24 cellular contexts compared by ENCODE assay signal in the genomic region with DNA sequence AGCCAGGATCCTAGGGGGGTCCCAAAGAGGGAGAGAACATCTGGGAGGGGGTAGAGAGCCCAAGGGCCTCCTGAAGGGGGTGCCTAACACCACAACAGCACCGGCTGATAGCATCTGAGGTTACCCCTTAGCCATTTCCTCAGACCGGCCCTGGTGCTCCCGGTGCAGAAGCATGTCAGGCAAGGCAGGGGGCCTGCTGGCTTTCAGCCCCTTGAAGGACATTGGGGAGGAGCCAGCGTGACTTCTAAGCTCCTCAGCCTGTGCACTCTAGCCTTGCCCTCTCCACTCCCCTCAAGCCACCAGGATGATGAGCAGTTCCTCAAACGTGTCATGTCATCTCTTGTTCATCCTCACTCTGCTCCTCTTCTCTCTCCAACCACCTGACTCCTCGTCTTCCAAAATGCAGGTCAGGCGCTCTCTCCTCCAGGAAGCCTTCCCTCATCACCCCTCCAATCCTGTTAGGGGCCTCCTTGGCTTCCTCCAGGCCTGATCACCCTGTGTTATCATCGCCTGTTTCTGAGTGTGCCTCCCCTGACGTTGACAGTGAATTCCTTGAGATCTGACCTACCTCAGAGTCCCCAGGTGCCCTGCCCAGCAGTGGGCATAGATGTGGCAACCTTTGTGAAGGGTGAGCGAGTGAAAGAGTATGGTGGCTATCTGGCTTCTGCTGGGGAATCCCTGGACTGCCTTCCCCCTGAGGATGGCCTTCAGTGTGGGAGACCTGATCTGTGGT. TPM values are rescaled to one million over a fixed set of nuclear protein-coding genes. Genes with fewer than 3 reads are reported as not detected.
A peak's percentile ranks its signal among the peaks of the same experiment; 100 is the strongest.
DNase-seq lines count a peak whose midpoint lies in the region; ATAC-seq and TF ChIP-seq lines count a peak whose summit lies in the region.
"Had no signal": no experiment of that assay in that cellular context is flagged by ENCODE, and none has a peak within 500 bp of the region (broad histone marks: within the 10 kb centered on the region; RNA-seq: fewer than 3 reads in every experiment).

No MANE protein-coding gene starts in this region.

- H3K36me3 ChIP-seq in OCI-LY3 (replicated peaks; ENCODE audit: low read depth, low read length) (no peaks in the 10 kb centered on the region), lower lobe of right lung (no peaks in the 10 kb centered on the region)
- H3K36me3 ChIP-seq: BLaER1, uterus had no signal

- CTCF ChIA-PET in activated CD8-positive, alpha-beta memory T cell treated with anti-CD3 and anti-CD28 coated beads, Interleukin-2, amount 10 ng/mL, durations not matched to agents 7 days and 5 days (lab: Charles Lee): interaction anchor here (1.6 to 2.5 kb wide), 2 partner anchors 12 to 65 kb away, joined by 3 to 7 read pairs; no protein-coding TSS in a partner anchor
- CTCF ChIA-PET in activated CD4-positive, alpha-beta T cell treated with anti-CD3 and anti-CD28 coated beads, Interleukin-2, amount 10 ng/mL, durations not matched to agents 7 days and 5 days (lab: Charles Lee): interaction anchor here (1.0 kb wide), 1 partner anchor 10 kb away, joined by 3 read pairs; no protein-coding TSS in a partner anchor

- POLR2A ChIA-PET in activated CD4-positive, alpha-beta T cell treated with anti-CD3 and anti-CD28 coated beads, Interleukin-2, amount 10 ng/mL, durations not matched to agents 7 days and 5 days (lab: Charles Lee): no interaction called here

- peaks cover 13% of the 10 kb centered on the region for H3K4me1 Mint-ChIP-seq in activated CD8-positive, alpha-beta memory T cell treated with anti-CD3 and anti-CD28 coated beads, Interleukin-2, amount 10 ng/mL, durations not matched to agents 7 days and 5 days
- H3K4me1 Mint-ChIP-seq in type B pancreatic cell (ENCODE audit: unreplicated experiment): peaks cover 36% of the 10 kb centered on the region
- H3K4me1 Mint-ChIP-seq in activated CD4-positive, alpha-beta T cell treated with anti-CD3 and anti-CD28 coated beads, Interleukin-2, amount 10 ng/mL, durations not matched to agents 7 days and 5 days: peaks cover 3% of the 10 kb centered on the region

- H3K27me3 ChIP-seq in OCI-LY3 (ENCODE audit: low read depth, low read length) (no peaks in the 10 kb centered on the region), lower lobe of right lung (ENCODE audit: low read depth) (no peaks in the 10 kb centered on the region)
- H3K27me3 ChIP-seq: uterus had no signal

- no peak overlapping the region for H3K4me2 ChIP-seq in OCI-LY3 (ENCODE audit: low read length)
- H3K4me2 ChIP-seq: A549, BLaER1, hepatocyte had no signal

- H3K79me2 ChIP-seq in OCI-LY3 (ENCODE audit: low read length): no peaks in the 10 kb centered on the region
- H3K79me2 ChIP-seq: hepatocyte, parathyroid adenoma had no signal

- H3K27ac ChIP-seq in OCI-LY3 (ENCODE audit: low read length) (no peak overlapping the region), lower lobe of right lung (no peak overlapping the region)
- H3K27ac ChIP-seq: A549, BLaER1, hepatocyte, parathyroid adenoma, uterus had no signal

- H4K20me1 ChIP-seq in OCI-LY3 (ENCODE audit: insufficient read depth, low read length): no peaks in the 10 kb centered on the region
- H4K20me1 ChIP-seq: BLaER1 had no signal

- H3K36me3 Mint-ChIP-seq in activated CD8-positive, alpha-beta memory T cell treated with anti-CD3 and anti-CD28 coated beads, Interleukin-2, amount 10 ng/mL, durations not matched to agents 7 days and 5 days: no peaks in the 10 kb centered on the region
- H3K36me3 Mint-ChIP-seq in type B pancreatic cell: peaks cover 3% of the 10 kb centered on the region
- H3K36me3 Mint-ChIP-seq in activated CD4-positive, alpha-beta T cell treated with anti-CD3 and anti-CD28 coated beads, Interleukin-2, amount 10 ng/mL, durations not matched to agents 7 days and 5 days (ENCODE audit: low read depth): no peaks in the 10 kb centered on the region
- H3K36me3 Mint-ChIP-seq: activated naive CD4-positive, alpha-beta T cell treated with anti-CD3 and anti-CD28 coated beads, Interleukin-2, amount 50 U/mL, for 72 hours; naive B cell had no signal

- no peak overlapping the region for H3K4me3 Mint-ChIP-seq in activated CD8-positive, alpha-beta memory T cell treated with anti-CD3 and anti-CD28 coated beads, Interleukin-2, amount 10 ng/mL, durations not matched to agents 7 days and 5 days
- H3K4me3 Mint-ChIP-seq in type B pancreatic cell: no peak overlapping the region
- no peak overlapping the region for H3K4me3 Mint-ChIP-seq in activated CD4-positive, alpha-beta T cell treated with anti-CD3 and anti-CD28 coated beads, Interleukin-2, amount 10 ng/mL, durations not matched to agents 7 days and 5 days
- H3K4me3 Mint-ChIP-seq: naive B cell had no signal

- no peak overlapping the region for H3K27ac Mint-ChIP-seq in activated CD8-positive, alpha-beta memory T cell treated with anti-CD3 and anti-CD28 coated beads, Interleukin-2, amount 10 ng/mL, durations not matched to agents 7 days and 5 days
- peak overlapping the region; percentile 79 for H3K27ac Mint-ChIP-seq in type B pancreatic cell
- no peak overlapping the region for H3K27ac Mint-ChIP-seq in activated CD4-positive, alpha-beta T cell treated with anti-CD3 and anti-CD28 coated beads, Interleukin-2, amount 10 ng/mL, durations not matched to agents 7 days and 5 days

- H2AFZ ChIP-seq in OCI-LY3 (ENCODE audit: low read depth, low read length): peak overlapping the region; percentile 9; the same call in 1 of the 2 replicates
- H2AFZ ChIP-seq: hepatocyte, parathyroid adenoma had no signal

- H3K4me1 ChIP-seq in OCI-LY3 (ENCODE audit: low read length) (no peaks in the 10 kb centered on the region), lower lobe of right lung (peaks cover 18% of the 10 kb centered on the region)
- H3K4me1 ChIP-seq: uterus had no signal

- peak; percentile 22 for ATAC-seq in activated CD8-positive, alpha-beta memory T cell treated with anti-CD3 and anti-CD28 coated beads, Interleukin-2, amount 10 ng/mL, durations not matched to agents 7 days and 5 days
- ATAC-seq in lower lobe of right lung (no peak), GM21447 (IDR thresholded peaks at IDR 0.05; ENCODE audit: unreplicated experiment) (no peak)
- ATAC-seq: A549; activated naive CD4-positive, alpha-beta T cell treated with anti-CD3 and anti-CD28 coated beads, Interleukin-2, amount 50 U/mL, for 72 hours had no signal

- H3K27me3 Mint-ChIP-seq in activated CD8-positive, alpha-beta memory T cell treated with anti-CD3 and anti-CD28 coated beads, Interleukin-2, amount 10 ng/mL, durations not matched to agents 7 days and 5 days: peaks cover 24% of the 10 kb centered on the region
- H3K27me3 Mint-ChIP-seq in type B pancreatic cell: peaks cover 28% of the 10 kb centered on the region
- peaks cover 32% of the 10 kb centered on the region for H3K27me3 Mint-ChIP-seq in activated CD4-positive, alpha-beta T cell treated with anti-CD3 and anti-CD28 coated beads, Interleukin-2, amount 10 ng/mL, durations not matched to agents 7 days and 5 days

- no peaks in the 10 kb centered on the region for H3K9me3 Mint-ChIP-seq in activated CD8-positive, alpha-beta memory T cell treated with anti-CD3 and anti-CD28 coated beads, Interleukin-2, amount 10 ng/mL, durations not matched to agents 7 days and 5 days (ENCODE audit: low read depth)
- no peaks in the 10 kb centered on the region for H3K9me3 Mint-ChIP-seq in type B pancreatic cell
- H3K9me3 Mint-ChIP-seq in activated CD4-positive, alpha-beta T cell treated with anti-CD3 and anti-CD28 coated beads, Interleukin-2, amount 10 ng/mL, durations not matched to agents 7 days and 5 days: no peaks in the 10 kb centered on the region
- H3K9me3 Mint-ChIP-seq: activated naive CD4-positive, alpha-beta T cell treated with anti-CD3 and anti-CD28 coated beads, Interleukin-2, amount 50 U/mL, for 72 hours; naive B cell had no signal

- intact Hi-C loops in lower lobe of right lung (cut with DNase I): no loop called here

- no peak overlapping the region for H3K9ac ChIP-seq in OCI-LY3 (ENCODE audit: low read length)
- H3K9ac ChIP-seq: BLaER1, parathyroid adenoma had no signal

- H3K9me3 ChIP-seq in OCI-LY3 (ENCODE audit: insufficient read depth, low read length): no peaks in the 10 kb centered on the region
- no peaks in the 10 kb centered on the region for H3K9me3 ChIP-seq in lower lobe of right lung
- H3K9me3 ChIP-seq: A549, BLaER1, uterus had no signal

- TF ChIP-seq CTCF in OCI-LY3 (IDR thresholded peaks at IDR 0.05; ENCODE audit: low read depth, low read length) (no peak), lower lobe of right lung (IDR thresholded peaks at IDR 0.05) (no peak), type B pancreatic cell (conservative IDR thresholded peaks at IDR 0.05) (no peak)

- H3K4me3 ChIP-seq in OCI-LY3 (ENCODE audit: low read length) (no peak overlapping the region), lower lobe of right lung (no peak overlapping the region)
- H3K4me3 ChIP-seq: A549, BLaER1, hepatocyte, uterus had no signal

- DNase-seq in activated CD8-positive, alpha-beta memory T cell treated with anti-CD3 and anti-CD28 coated beads, Interleukin-2, amount 10 ng/mL, durations not matched to agents 7 days and 5 days: no peak
- no peak for DNase-seq in activated CD8-positive, alpha-beta memory T cell treated with anti-CD3 and anti-CD28 coated beads, Interleukin-2, amount 50 U/mL, for 4 hours
- peak; percentile 27 for DNase-seq in lower lobe of right lung
- DNase-seq in type B pancreatic cell (ENCODE audit: extremely low spot score, unreplicated experiment): no peak
- DNase-seq in activated CD4-positive, alpha-beta T cell treated with anti-CD3 and anti-CD28 coated beads, Interleukin-2, amount 10 ng/mL, durations not matched to agents 7 days and 5 days: no peak
- no peak for DNase-seq in cerebellum (ENCODE audit: low spot score)
- DNase-seq: activated CD4-positive, alpha-beta T cell treated with anti-CD3 and anti-CD28 coated beads, Interleukin-2, amount 50 U/mL, for 48 hours; activated T-cell treated with anti-CD3 and anti-CD28 coated beads, Interleukin-2, amount 50 U/mL, for 1 hour; cortex of kidney; IMR-90; naive B cell; NCI-H1048; NCI-H1930; NK-92 treated with Interleukin-12 subunit alpha and Interleukin-12 subunit beta, amount 100 ng/mL, for 24 hours; RPMI8226; stimulated activated CD4-positive, alpha-beta T cell treated with anti-CD3 and anti-CD28 coated beads, Interleukin-2, amount 100 ng/mL, for 24 hours had no signal

RNA-seq across cellular contexts. Expression of gene P2RY2, which starts 6.1 kb away (rescaled TPM):
- not detected for total RNA-seq in activated CD8-positive, alpha-beta memory T cell treated with anti-CD3 and anti-CD28 coated beads, Interleukin-2, amount 10 ng/mL, durations not matched to agents 7 days and 5 days
- total RNA-seq in lower lobe of right lung (6.5 TPM), type B pancreatic cell (ENCODE audit: low replicate concordance) (12.1 and 25.3 TPM in 2 replicates), cerebellum (0.09 TPM)
- total RNA-seq in activated CD4-positive, alpha-beta T cell treated with anti-CD3 and anti-CD28 coated beads, Interleukin-2, amount 10 ng/mL, durations not matched to agents 7 days and 5 days: not detected
- total RNA-seq: activated naive CD4-positive, alpha-beta T cell treated with anti-CD3 and anti-CD28 coated beads, Interleukin-2, amount 50 U/mL, for 72 hours; IMR-90 had no signal

RNA-seq across cellular contexts. Expression of gene P2RY6, which starts 48.0 kb away (rescaled TPM):
- not detected for total RNA-seq in activated CD8-positive, alpha-beta memory T cell treated with anti-CD3 and anti-CD28 coated beads, Interleukin-2, amount 10 ng/mL, durations not matched to agents 7 days and 5 days
- total RNA-seq in lower lobe of right lung (3.6 TPM), type B pancreatic cell (ENCODE audit: low replicate concordance) (3.0 and 14.8 TPM in 2 replicates), cerebellum (0.27 TPM)
- total RNA-seq in activated CD4-positive, alpha-beta T cell treated with anti-CD3 and anti-CD28 coated beads, Interleukin-2, amount 10 ng/mL, durations not matched to agents 7 days and 5 days: not detected
- total RNA-seq: activated naive CD4-positive, alpha-beta T cell treated with anti-CD3 and anti-CD28 coated beads, Interleukin-2, amount 50 U/mL, for 72 hours; IMR-90 had no signal
